ENCODE assay signal across 1 cellular context in genomic region chr3:39809181-39809994, GRCh38.
TF ChIP-seq lines count a peak whose summit lies in the region.

MYRIP (plus strand) TSS chr3:39809609; CDS start chr3:39900817, 91,208 bp downstream.

TF ChIP-seq in HEK293, 187 proteins besides CTCF, POLR2A, EP300 and RAD21 (continued from another document and continues in another):
- TF ChIP-seq KLF10 (tag by site-specific recombination; IDR thresholded peaks at IDR 0.05) = peak; percentile 95
- TF ChIP-seq GLIS1 (tag by site-specific recombination; IDR thresholded peaks at IDR 0.05) = peak; percentile 57
- TF ChIP-seq GFI1B (tag by site-specific recombination; IDR thresholded peaks at IDR 0.05) = no peak
- TF ChIP-seq MZF1 (tag by site-specific recombination; IDR thresholded peaks at IDR 0.05; ENCODE audit: borderline replicate concordance) = no peak
- TF ChIP-seq, protein P1, sequence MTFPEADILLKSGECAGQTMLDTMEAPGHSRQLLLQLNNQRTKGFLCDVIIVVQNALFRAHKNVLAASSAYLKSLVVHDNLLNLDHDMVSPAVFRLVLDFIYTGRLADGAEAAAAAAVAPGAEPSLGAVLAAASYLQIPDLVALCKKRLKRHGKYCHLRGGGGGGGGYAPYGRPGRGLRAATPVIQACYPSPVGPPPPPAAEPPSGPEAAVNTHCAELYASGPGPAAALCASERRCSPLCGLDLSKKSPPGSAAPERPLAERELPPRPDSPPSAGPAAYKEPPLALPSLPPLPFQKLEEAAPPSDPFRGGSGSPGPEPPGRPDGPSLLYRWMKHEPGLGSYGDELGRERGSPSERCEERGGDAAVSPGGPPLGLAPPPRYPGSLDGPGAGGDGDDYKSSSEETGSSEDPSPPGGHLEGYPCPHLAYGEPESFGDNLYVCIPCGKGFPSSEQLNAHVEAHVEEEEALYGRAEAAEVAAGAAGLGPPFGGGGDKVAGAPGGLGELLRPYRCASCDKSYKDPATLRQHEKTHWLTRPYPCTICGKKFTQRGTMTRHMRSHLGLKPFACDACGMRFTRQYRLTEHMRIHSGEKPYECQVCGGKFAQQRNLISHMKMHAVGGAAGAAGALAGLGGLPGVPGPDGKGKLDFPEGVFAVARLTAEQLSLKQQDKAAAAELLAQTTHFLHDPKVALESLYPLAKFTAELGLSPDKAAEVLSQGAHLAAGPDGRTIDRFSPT (tag by site-specific recombination; IDR thresholded peaks at IDR 0.05) = no peak
- TF ChIP-seq GLI2 (tag by site-specific recombination; IDR thresholded peaks at IDR 0.05; ENCODE audit: borderline replicate concordance, low read depth) = no peak
- TF ChIP-seq RBAK (tag by site-specific recombination; IDR thresholded peaks at IDR 0.05) = no peak
- no peak for TF ChIP-seq ZNF514 (tag by site-specific recombination; IDR thresholded peaks at IDR 0.05)
- TF ChIP-seq ZNF311 (tag by site-specific recombination; IDR thresholded peaks at IDR 0.05; ENCODE audit: borderline replicate concordance) = no peak
- no peak for TF ChIP-seq ZFP37 (tag by site-specific recombination; IDR thresholded peaks at IDR 0.05)
- no peak for TF ChIP-seq ZNF549 (tag by site-specific recombination; IDR thresholded peaks at IDR 0.05)
- TF ChIP-seq HOXC10 (CRISPR knock-in tag; IDR thresholded peaks at IDR 0.05) = no peak
- no peak for TF ChIP-seq KLF1 (tag by site-specific recombination; IDR thresholded peaks at IDR 0.05)
- no peak for TF ChIP-seq ZNF292 (tag by site-specific recombination; IDR thresholded peaks at IDR 0.05; ENCODE audit: borderline replicate concordance, low read depth)
- TF ChIP-seq ZNF660 (tag by site-specific recombination; IDR thresholded peaks at IDR 0.05) = 0 out of 2 replicates have a peak, but pooled peaks have one; percentile 18
- TF ChIP-seq SCRT2 (tag by site-specific recombination; IDR thresholded peaks at IDR 0.05) = no peak
- peak; percentile 24; the same call in 1 of the 2 replicates for TF ChIP-seq SP7 (tag by site-specific recombination; IDR thresholded peaks at IDR 0.05)
- no peak for TF ChIP-seq ZNF654 (tag by site-specific recombination; IDR thresholded peaks at IDR 0.05; ENCODE audit: low read depth)
- TF ChIP-seq ZBTB26 (tag by site-specific recombination; optimal IDR thresholded peaks at IDR 0.05) = peak; percentile 73
- no peak for TF ChIP-seq ZNF155 (tag by site-specific recombination; IDR thresholded peaks at IDR 0.05)
- no peak for TF ChIP-seq ZNF473 (tag by site-specific recombination; IDR thresholded peaks at IDR 0.05)
- no peak for TF ChIP-seq ZNF621 (tag by site-specific recombination; IDR thresholded peaks at IDR 0.05)
- no peak for TF ChIP-seq TRIM28 (IDR thresholded peaks at IDR 0.05; ENCODE audit: borderline replicate concordance, low read length)
- TF ChIP-seq YY1 (tag by site-specific recombination; IDR thresholded peaks at IDR 0.05) = no peak
- no peak for TF ChIP-seq ZNF366 (tag by site-specific recombination; conservative IDR thresholded peaks at IDR 0.05)
- no peak for TF ChIP-seq ZFP69B (tag by site-specific recombination; IDR thresholded peaks at IDR 0.05)
- TF ChIP-seq ZBTB6 (tag by site-specific recombination; IDR thresholded peaks at IDR 0.05) = no peak
- TF ChIP-seq ZBTB17 (tag by site-specific recombination; IDR thresholded peaks at IDR 0.05) = no peak; the same call in 1 of the 2 replicates
- no peak for TF ChIP-seq ZNF843 (tag by site-specific recombination; IDR thresholded peaks at IDR 0.05)
- peak; percentile 64; the same call in 1 of the 2 replicates for TF ChIP-seq ZNF398 (tag by site-specific recombination; IDR thresholded peaks at IDR 0.05)
- TF ChIP-seq, protein P2, sequence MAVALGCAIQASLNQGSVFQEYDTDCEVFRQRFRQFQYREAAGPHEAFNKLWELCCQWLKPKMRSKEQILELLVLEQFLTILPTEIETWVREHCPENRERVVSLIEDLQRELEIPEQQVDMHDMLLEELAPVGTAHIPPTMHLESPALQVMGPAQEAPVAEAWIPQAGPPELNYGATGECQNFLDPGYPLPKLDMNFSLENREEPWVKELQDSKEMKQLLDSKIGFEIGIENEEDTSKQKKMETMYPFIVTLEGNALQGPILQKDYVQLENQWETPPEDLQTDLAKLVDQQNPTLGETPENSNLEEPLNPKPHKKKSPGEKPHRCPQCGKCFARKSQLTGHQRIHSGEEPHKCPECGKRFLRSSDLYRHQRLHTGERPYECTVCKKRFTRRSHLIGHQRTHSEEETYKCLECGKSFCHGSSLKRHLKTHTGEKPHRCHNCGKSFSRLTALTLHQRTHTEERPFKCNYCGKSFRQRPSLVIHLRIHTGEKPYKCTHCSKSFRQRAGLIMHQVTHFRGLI (tag by site-specific recombination; IDR thresholded peaks at IDR 0.05) = 0 out of 2 replicates have a peak, but pooled peaks have one; percentile 36
- no peak for TF ChIP-seq ZNF184 (tag by site-specific recombination; IDR thresholded peaks at IDR 0.05)
- no peak; the same call in 1 of the 2 replicates for TF ChIP-seq WT1 (tag by site-specific recombination; IDR thresholded peaks at IDR 0.05)
- peak; percentile 42; the same call in 1 of the 2 replicates for TF ChIP-seq ZNF785 (tag by site-specific recombination; IDR thresholded peaks at IDR 0.05)
- TF ChIP-seq, protein P3, sequence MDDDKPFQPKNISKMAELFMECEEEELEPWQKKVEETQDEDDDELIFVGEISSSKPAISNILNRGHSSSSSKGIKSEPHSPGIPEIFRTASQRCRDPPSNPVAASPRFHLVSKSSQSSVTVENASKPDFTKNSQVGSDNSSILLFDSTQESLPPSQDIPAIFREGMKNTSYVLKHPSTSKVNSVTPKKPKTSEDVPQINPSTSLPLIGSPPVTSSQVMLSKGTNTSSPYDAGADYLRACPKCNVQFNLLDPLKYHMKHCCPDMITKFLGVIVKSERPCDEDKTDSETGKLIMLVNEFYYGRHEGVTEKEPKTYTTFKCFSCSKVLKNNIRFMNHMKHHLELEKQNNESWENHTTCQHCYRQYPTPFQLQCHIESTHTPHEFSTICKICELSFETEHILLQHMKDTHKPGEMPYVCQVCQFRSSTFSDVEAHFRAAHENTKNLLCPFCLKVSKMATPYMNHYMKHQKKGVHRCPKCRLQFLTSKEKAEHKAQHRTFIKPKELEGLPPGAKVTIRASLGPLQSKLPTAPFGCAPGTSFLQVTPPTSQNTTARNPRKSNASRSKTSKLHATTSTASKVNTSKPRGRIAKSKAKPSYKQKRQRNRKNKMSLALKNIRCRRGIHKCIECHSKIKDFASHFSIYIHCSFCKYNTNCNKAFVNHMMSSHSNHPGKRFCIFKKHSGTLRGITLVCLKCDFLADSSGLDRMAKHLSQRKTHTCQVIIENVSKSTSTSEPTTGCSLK (tag by site-specific recombination; IDR thresholded peaks at IDR 0.05) = no peak
- TF ChIP-seq ZNF596 (tag by site-specific recombination; IDR thresholded peaks at IDR 0.05) = no peak
- no peak for TF ChIP-seq ZEB2 (tag by site-specific recombination; IDR thresholded peaks at IDR 0.05)
- TF ChIP-seq ZNF112 (tag by site-specific recombination; IDR thresholded peaks at IDR 0.05) = no peak
- TF ChIP-seq ZNF530 (tag by site-specific recombination; IDR thresholded peaks at IDR 0.05; ENCODE audit: low read depth) = no peak
- TF ChIP-seq, protein P4, sequence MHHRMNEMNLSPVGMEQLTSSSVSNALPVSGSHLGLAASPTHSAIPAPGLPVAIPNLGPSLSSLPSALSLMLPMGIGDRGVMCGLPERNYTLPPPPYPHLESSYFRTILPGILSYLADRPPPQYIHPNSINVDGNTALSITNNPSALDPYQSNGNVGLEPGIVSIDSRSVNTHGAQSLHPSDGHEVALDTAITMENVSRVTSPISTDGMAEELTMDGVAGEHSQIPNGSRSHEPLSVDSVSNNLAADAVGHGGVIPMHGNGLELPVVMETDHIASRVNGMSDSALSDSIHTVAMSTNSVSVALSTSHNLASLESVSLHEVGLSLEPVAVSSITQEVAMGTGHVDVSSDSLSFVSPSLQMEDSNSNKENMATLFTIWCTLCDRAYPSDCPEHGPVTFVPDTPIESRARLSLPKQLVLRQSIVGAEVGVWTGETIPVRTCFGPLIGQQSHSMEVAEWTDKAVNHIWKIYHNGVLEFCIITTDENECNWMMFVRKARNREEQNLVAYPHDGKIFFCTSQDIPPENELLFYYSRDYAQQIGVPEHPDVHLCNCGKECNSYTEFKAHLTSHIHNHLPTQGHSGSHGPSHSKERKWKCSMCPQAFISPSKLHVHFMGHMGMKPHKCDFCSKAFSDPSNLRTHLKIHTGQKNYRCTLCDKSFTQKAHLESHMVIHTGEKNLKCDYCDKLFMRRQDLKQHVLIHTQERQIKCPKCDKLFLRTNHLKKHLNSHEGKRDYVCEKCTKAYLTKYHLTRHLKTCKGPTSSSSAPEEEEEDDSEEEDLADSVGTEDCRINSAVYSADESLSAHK (tag by site-specific recombination; IDR thresholded peaks at IDR 0.05) = no peak
- TF ChIP-seq ZBTB21 (tag by site-specific recombination; IDR thresholded peaks at IDR 0.05) = no peak
- TF ChIP-seq ZNF777 (tag by site-specific recombination; IDR thresholded peaks at IDR 0.05; ENCODE audit: borderline replicate concordance) = peak; percentile 59
- TF ChIP-seq ZNF48 (tag by site-specific recombination; IDR thresholded peaks at IDR 0.05) = no peak
- TF ChIP-seq BCL11B (tag by site-specific recombination; IDR thresholded peaks at IDR 0.05; ENCODE audit: low read depth) = no peak
- TF ChIP-seq ZBTB20 (tag by site-specific recombination; IDR thresholded peaks at IDR 0.05) = peak; percentile 92
- no peak for TF ChIP-seq ZNF324 (tag by site-specific recombination; IDR thresholded peaks at IDR 0.05)
- TF ChIP-seq GLIS2 (tag by site-specific recombination; IDR thresholded peaks at IDR 0.05) = peak; percentile 65
- no peak for TF ChIP-seq ZNF701 (tag by site-specific recombination; IDR thresholded peaks at IDR 0.05)
- TF ChIP-seq ZNF2 (tag by site-specific recombination; IDR thresholded peaks at IDR 0.05) = 0 out of 2 replicates have a peak, but pooled peaks have one; percentile 32
- TF ChIP-seq ZNF560 (tag by site-specific recombination; IDR thresholded peaks at IDR 0.05; ENCODE audit: borderline replicate concordance) = no peak
- TF ChIP-seq ZSCAN16 (tag by site-specific recombination; IDR thresholded peaks at IDR 0.05) = no peak
- TF ChIP-seq TCF7L2 (IDR thresholded peaks at IDR 0.05; ENCODE audit: borderline replicate concordance, low read depth, low read length) = no peak
- no peak for TF ChIP-seq ZNF423 (tag by site-specific recombination; IDR thresholded peaks at IDR 0.05)
- TF ChIP-seq ZNF416 (tag by site-specific recombination; IDR thresholded peaks at IDR 0.05) = no peak
- no peak for TF ChIP-seq ZFP41 (tag by site-specific recombination; IDR thresholded peaks at IDR 0.05; ENCODE audit: borderline replicate concordance)
- no peak for TF ChIP-seq PRDM10 (tag by site-specific recombination; IDR thresholded peaks at IDR 0.05)
- no peak for TF ChIP-seq ZNF510 (tag by site-specific recombination; IDR thresholded peaks at IDR 0.05; ENCODE audit: insufficient replicate concordance)
